18 cellular contexts compared by ENCODE assay signal in genomic region chr6:76275746-76276145, GRCh38.
A peak's percentile ranks its signal among the peaks of the same experiment; 100 is the strongest.
DNase-seq lines count a peak whose midpoint lies in the region; ATAC-seq and TF ChIP-seq lines count a peak whose summit lies in the region.
"Had no signal": no experiment of that assay in that cellular context is flagged by ENCODE, and none has a peak within 500 bp of the region (broad histone marks: within the 10 kb centered on the region; RNA-seq: fewer than 3 reads in every experiment).

No MANE protein-coding gene starts in this region.

- peak; percentile 47 for DNase-seq in NCI-H146 (lab: John Stamatoyannopoulos, UW)
- DNase-seq in NCI-H146 treated with DMSO at 0.1 percent for 48 hours (lab: John Stamatoyannopoulos, UW; ENCODE audit: unreplicated experiment) = no peak
- DNase-seq in islet precursor cell = peak; percentile 60
- DNase-seq in activated T-cell treated with anti-CD3 and anti-CD28 coated beads, Interleukin-2, amount 50 U/mL, for 1 hour = no peak
- DNase-seq in psoas muscle = no peak
- DNase-seq: activated B cell treated with CpG ODN at 0.5 μM for 24 hours; activated CD8-positive, alpha-beta memory T cell treated with anti-CD3 and anti-CD28 coated beads, Interleukin-2, amount 50 U/mL, for 48 hours; activated naive CD8-positive, alpha-beta T cell treated with anti-CD3 and anti-CD28 coated beads, Interleukin-2, amount 10 ng/mL, durations not matched to agents 7 days and 5 days; CD8-positive, alpha-beta memory T cell; central memory CD4-positive, alpha-beta T cell; MG63; NCI-H524 had no signal

- H3K27me3 ChIP-seq in OCI-LY1 (ENCODE audit: insufficient read depth, low read length) = no peaks in the 10 kb centered on the region
- H3K27me3 ChIP-seq in psoas muscle (ENCODE audit: insufficient read depth in 3 of 3, low read length in 2 of 3) = no peaks in the 10 kb centered on the region
- H3K27me3 ChIP-seq: MG63 had no signal

- intact Hi-C loops in psoas muscle (cut with DNase I) = no loop called here

- H3K9me3 ChIP-seq in OCI-LY1 (ENCODE audit: low read length) (no peaks in the 10 kb centered on the region), psoas muscle (peaks cover 10% of the 10 kb centered on the region)
- H3K9me3 ChIP-seq: MG63, prostate gland, thoracic aorta had no signal

- H3K4me1 ChIP-seq in OCI-LY1 (ENCODE audit: insufficient read depth, low read length, severe bottlenecking) (no peaks in the 10 kb centered on the region), psoas muscle (no peaks in the 10 kb centered on the region)
- H3K4me1 ChIP-seq: prostate gland had no signal

- H2AFZ ChIP-seq in OCI-LY1 (ENCODE audit: low read length) = no peak overlapping the region

- H3K27ac ChIP-seq in OCI-LY1 (ENCODE audit: low read depth, low read length, poor library complexity, severe bottlenecking) (no peak overlapping the region), psoas muscle (no peak overlapping the region)
- H3K27ac ChIP-seq: HL-60, prostate gland, thoracic aorta had no signal

- ATAC-seq in HG02798 (IDR thresholded peaks at IDR 0.05; ENCODE audit: poor library complexity, unreplicated experiment) (peak; percentile 51), psoas muscle (no peak), GM18502 (IDR thresholded peaks at IDR 0.05; ENCODE audit: poor library complexity, unreplicated experiment) (no peak)

- H3K36me3 ChIP-seq in OCI-LY1 (ENCODE audit: insufficient read depth, low read length) = no peaks in the 10 kb centered on the region
- H3K36me3 ChIP-seq in psoas muscle (ENCODE audit: insufficient read depth in 1 of 2, low read depth in 1 of 2) = no peaks in the 10 kb centered on the region
- H3K36me3 ChIP-seq: MG63, prostate gland, thoracic aorta had no signal

- H3K4me3 ChIP-seq in OCI-LY1 (ENCODE audit: low read depth, low read length, poor library complexity, severe bottlenecking) (no peak overlapping the region), psoas muscle (no peak overlapping the region)
- H3K4me3 ChIP-seq: MG63, prostate gland, thoracic aorta had no signal

- no peak overlapping the region for H3K4me2 ChIP-seq in OCI-LY1 (ENCODE audit: low read length)

- no peaks in the 10 kb centered on the region for H3F3A ChIP-seq in OCI-LY1 (ENCODE audit: insufficient read depth, low read length)

- H4K20me1 ChIP-seq in OCI-LY1 (ENCODE audit: insufficient read depth, low read length) = no peaks in the 10 kb centered on the region

- 71 to 83% (median 77%) methylated on average over 1 of the region's 1 CpG for WGBS in psoas muscle, 3 donors

- H3K9me2 ChIP-seq in OCI-LY1 (ENCODE audit: low read depth, low read length) = no peaks in the 10 kb centered on the region

- no peak overlapping the region for H3K9ac ChIP-seq in OCI-LY1 (ENCODE audit: low read length)

- no peaks in the 10 kb centered on the region for H3K79me2 ChIP-seq in OCI-LY1 (ENCODE audit: insufficient read depth, low read length)

- TF ChIP-seq CTCF in OCI-LY1 (IDR thresholded peaks at IDR 0.05; ENCODE audit: low read length) (peak; percentile 45; the same call in 1 of the 2 replicates), psoas muscle (IDR thresholded peaks at IDR 0.05) (no peak)

Comparison
In these comparisons a context has a peak if more than half of its experiments do, and no peak if none do; other contexts are left out.
1. DNase-seq: peak in NCI-H146 (single experiment) and islet precursor cell (single experiment); none in NCI-H146 treated with DMSO at 0.1 percent for 48 hours (single experiment), activated T-cell treated with anti-CD3 and anti-CD28 coated beads, Interleukin-2, amount 50 U/mL, for 1 hour (single experiment) and psoas muscle (0 of 2).